In the genomic region with DNA sequence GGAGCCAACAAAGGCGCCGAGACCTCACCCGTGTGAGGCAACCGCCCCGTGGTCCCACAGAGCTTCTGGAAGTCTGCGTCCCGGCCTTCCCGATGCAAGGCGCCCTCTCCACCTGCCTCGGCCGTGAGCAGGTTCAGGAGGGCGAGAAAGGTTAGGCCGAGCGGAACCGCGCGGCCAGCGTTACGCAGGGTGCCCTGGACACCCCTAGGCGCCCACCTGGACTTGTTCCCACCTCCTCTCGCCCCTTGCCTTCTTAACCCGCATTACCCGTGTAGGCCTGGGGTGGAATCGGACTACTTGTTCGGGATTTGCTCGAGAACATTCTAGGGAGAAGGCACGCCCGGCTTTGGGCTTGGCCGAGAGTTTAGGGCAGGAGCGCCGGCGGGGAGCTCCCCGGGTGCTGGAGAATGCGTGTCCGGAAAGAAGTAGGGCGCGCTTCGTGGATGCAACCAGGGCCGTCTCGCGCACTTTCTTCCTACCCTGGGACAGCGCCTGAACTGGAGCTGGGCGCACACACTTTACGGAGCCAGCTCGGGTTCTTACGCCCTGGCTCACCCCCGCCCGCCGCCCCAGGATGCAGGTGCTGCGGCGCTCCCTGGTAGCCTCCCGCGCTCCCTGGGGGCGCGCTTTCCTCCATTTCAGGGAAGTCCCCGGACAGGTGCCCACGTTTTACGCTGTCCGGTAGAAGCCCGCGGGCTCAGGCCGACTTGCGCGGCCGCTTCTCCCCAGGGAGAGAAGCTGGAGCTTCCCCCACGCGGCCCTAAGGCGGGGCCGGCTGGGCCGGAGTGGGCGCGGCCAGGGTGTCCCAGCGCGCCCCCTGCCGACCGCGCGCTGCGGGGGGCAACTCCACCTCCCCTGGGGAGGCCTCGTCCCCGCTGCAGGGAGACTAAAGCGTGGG, we compare ENCODE assay signal across 8 cellular contexts.
DNase-seq lines count a peak whose midpoint lies in the region; ATAC-seq and TF ChIP-seq lines count a peak whose summit lies in the region.

No MANE protein-coding gene starts in this region.

- CTCF ChIA-PET in GM10248 (lab: Yijun Ruan, JAX) = interaction anchor here (0.7 to 2.5 kb wide), 10 partner anchors 8 to 444 kb away, joined by 3 to 15 read pairs (median 4); no protein-coding TSS in a partner anchor

- peaks cover 4 to 50% of the 10 kb centered on the region in 2 donors for H3K27me3 ChIP-seq in body of pancreas
- peaks cover 82% of the 10 kb centered on the region for H3K27me3 ChIP-seq in neutrophil

- TF ChIP-seq POLR2A in body of pancreas (IDR thresholded peaks at IDR 0.05) = no peak

- intact Hi-C loops in body of pancreas (cut with DNase I) = no loop called here

- TF ChIP-seq CTCF in GM10248 (IDR thresholded peaks at IDR 0.05; ENCODE audit: control extremely low read depth, extremely low read depth, low read depth, missing control alignments) = peak; percentile 67
- TF ChIP-seq CTCF in body of pancreas (IDR thresholded peaks at IDR 0.05) = peak; percentile 35 to 55 (median 39)
- no peak for TF ChIP-seq CTCF in neutrophil (IDR thresholded peaks at IDR 0.05)

- H3K36me3 ChIP-seq in body of pancreas (replicated peaks in 1 of 2; ENCODE audit: insufficient read depth in 1 of 2, low read depth in 2 of 2) (no peaks in the 10 kb centered on the region), neutrophil (no peaks in the 10 kb centered on the region)

- POLR2A ChIA-PET in GM10248 (lab: Yijun Ruan, JAX) = no interaction called here

- ATAC-seq in HG02642 (IDR thresholded peaks at IDR 0.05; ENCODE audit: poor library complexity, unreplicated experiment) = peak; percentile 51
- ATAC-seq in body of pancreas = peak; percentile 58

- peaks cover 42% of the 10 kb centered on the region for H3K4me1 ChIP-seq in body of pancreas
- peaks cover 41 to 45% of the 10 kb centered on the region in 2 experiments for H3K4me1 ChIP-seq in neutrophil (ENCODE audit: control insufficient read depth in 1 of 2, insufficient read depth in 1 of 2, low read depth in 1 of 2, low read length in 1 of 2)

- peak; percentile 69 for DNase-seq in GM10248 (ENCODE audit: extremely low spot score)
- peak in 2 of 4 donors; percentile 20 to 40 for DNase-seq in body of pancreas
- DNase-seq in putamen (ENCODE audit: low spot score) = no peak
- no peak for DNase-seq in T-helper 1 cell
- DNase-seq in DMS 273 treated with DMSO at 0.1 percent for 48 hours (lab: John Stamatoyannopoulos, UW) = no peak
- DNase-seq in epidermal melanocyte (ENCODE audit: insufficient read length, low spot score) = no peak

- H3K9me3 ChIP-seq in body of pancreas (no peaks in the 10 kb centered on the region), neutrophil (no peaks in the 10 kb centered on the region)

- H3K4me3 ChIP-seq in body of pancreas (no peak overlapping the region), neutrophil (ENCODE audit: low read depth in 1 of 2, low read length in 1 of 2) (peak overlapping the region; percentile 29 to 51)

- no peak overlapping the region for H3K27ac ChIP-seq in body of pancreas
- no peak overlapping the region for H3K27ac ChIP-seq in neutrophil

- WGBS in body of pancreas, 2 donors = 5% methylated on average over 43 to 82 of the region's 82 CpGs

Comparison
In these comparisons a context has a peak if more than half of its experiments do, and no peak if none do; other contexts are left out.
1. H3K4me3 ChIP-seq: peak in neutrophil (2 of 2); none in body of pancreas (0 of 2).